Comparison of ENCODE assay signal across 1 cellular context in genomic region chr14:53993920-53994607, GRCh38.
TF ChIP-seq lines count a peak whose summit lies in the region.

No MANE protein-coding gene starts in this region.

TF ChIP-seq in GM23338, 12 proteins besides CTCF, POLR2A, EP300 and RAD21:
- TF ChIP-seq CREB1 (CRISPR knock-in tag; IDR thresholded peaks at IDR 0.05; ENCODE audit: low read depth) = no peak
- no peak for TF ChIP-seq ZNF331 (CRISPR knock-in tag; IDR thresholded peaks at IDR 0.05; ENCODE audit: low read depth)
- TF ChIP-seq NANOG (IDR thresholded peaks at IDR 0.05; ENCODE audit: borderline replicate concordance) = no peak
- TF ChIP-seq, protein P1, sequence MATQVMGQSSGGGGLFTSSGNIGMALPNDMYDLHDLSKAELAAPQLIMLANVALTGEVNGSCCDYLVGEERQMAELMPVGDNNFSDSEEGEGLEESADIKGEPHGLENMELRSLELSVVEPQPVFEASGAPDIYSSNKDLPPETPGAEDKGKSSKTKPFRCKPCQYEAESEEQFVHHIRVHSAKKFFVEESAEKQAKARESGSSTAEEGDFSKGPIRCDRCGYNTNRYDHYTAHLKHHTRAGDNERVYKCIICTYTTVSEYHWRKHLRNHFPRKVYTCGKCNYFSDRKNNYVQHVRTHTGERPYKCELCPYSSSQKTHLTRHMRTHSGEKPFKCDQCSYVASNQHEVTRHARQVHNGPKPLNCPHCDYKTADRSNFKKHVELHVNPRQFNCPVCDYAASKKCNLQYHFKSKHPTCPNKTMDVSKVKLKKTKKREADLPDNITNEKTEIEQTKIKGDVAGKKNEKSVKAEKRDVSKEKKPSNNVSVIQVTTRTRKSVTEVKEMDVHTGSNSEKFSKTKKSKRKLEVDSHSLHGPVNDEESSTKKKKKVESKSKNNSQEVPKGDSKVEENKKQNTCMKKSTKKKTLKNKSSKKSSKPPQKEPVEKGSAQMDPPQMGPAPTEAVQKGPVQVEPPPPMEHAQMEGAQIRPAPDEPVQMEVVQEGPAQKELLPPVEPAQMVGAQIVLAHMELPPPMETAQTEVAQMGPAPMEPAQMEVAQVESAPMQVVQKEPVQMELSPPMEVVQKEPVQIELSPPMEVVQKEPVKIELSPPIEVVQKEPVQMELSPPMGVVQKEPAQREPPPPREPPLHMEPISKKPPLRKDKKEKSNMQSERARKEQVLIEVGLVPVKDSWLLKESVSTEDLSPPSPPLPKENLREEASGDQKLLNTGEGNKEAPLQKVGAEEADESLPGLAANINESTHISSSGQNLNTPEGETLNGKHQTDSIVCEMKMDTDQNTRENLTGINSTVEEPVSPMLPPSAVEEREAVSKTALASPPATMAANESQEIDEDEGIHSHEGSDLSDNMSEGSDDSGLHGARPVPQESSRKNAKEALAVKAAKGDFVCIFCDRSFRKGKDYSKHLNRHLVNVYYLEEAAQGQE (IDR thresholded peaks at IDR 0.05; ENCODE audit: unreplicated experiment) = no peak
